ENCODE assay signal across 12 cellular contexts in the genomic region with DNA sequence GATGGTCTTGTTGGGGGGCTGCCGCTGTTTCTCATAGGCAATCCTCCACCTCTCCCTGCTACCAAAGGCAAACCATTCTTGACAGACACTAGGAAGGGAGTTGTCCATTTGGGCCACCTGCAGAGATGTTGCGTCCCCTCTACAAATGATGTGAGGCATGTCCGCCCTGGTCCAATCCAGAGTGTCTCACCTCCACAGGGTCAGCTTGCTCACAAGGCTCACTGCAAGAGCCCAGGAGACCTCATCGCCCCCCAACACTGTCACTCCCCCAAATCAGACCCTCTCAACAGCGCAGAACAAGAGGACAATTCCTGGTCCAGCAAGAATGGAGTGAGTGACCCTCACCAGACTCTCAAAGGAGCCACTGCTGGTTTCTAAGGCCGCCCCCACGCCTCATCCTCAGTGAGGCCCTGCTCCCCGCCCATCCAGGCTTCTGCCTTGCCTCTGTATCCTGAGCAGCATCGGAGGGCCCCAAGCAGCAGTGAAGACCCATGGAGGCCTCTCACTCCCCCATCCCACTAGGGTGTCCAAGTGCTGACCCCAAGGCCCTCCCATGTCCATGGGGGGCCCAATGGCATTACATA. TPM values are rescaled to one million over a fixed set of nuclear protein-coding genes. Genes with fewer than 3 reads are reported as not detected.
DNase-seq lines count a peak whose midpoint lies in the region; ATAC-seq and TF ChIP-seq lines count a peak whose summit lies in the region.
"Had no signal": no experiment of that assay in that cellular context is flagged by ENCODE, and none has a peak within 500 bp of the region (broad histone marks: within the 10 kb centered on the region; RNA-seq: fewer than 3 reads in every experiment).

No MANE protein-coding gene starts in this region.

- TF ChIP-seq CTCF in H9 (conservative IDR thresholded peaks at IDR 0.05) (no peak), omental fat pad (IDR thresholded peaks at IDR 0.05) (no peak)

- H3K4me3 Mint-ChIP-seq in CD4-positive, alpha-beta memory T cell = peak overlapping the region in 6 of 8 donors; percentile 80 to 91 (median 85)
- no peak overlapping the region for H3K4me3 Mint-ChIP-seq in H9
- peak overlapping the region; percentile 79 for H3K4me3 Mint-ChIP-seq in activated naive CD8-positive, alpha-beta T cell treated with anti-CD3 and anti-CD28 coated beads, Interleukin-2, amount 10 ng/mL, durations not matched to agents 7 days and 5 days

- no peak overlapping the region for H2BK15ac ChIP-seq in H9 (ENCODE audit: low read depth, low read length)
- no peak overlapping the region for H2BK15ac ChIP-seq in neuronal stem cell (ENCODE audit: low read length)

- H2AK5ac ChIP-seq in H9 (ENCODE audit: insufficient read length, low read length) (no peak overlapping the region), neuronal stem cell (ENCODE audit: low read depth, low read length) (no peak overlapping the region)

- no peak for DNase-seq in CD4-positive, alpha-beta memory T cell
- DNase-seq in H9 = no peak
- DNase-seq in activated naive CD8-positive, alpha-beta T cell treated with anti-CD3 and anti-CD28 coated beads, Interleukin-2, amount 10 ng/mL, durations not matched to agents 7 days and 5 days = no peak
- no peak for DNase-seq in neuronal stem cell (ENCODE audit: low spot score)
- DNase-seq in NCI-H1105 treated with DMSO at 0.1 percent for 48 hours (lab: John Stamatoyannopoulos, UW) = no peak
- DNase-seq in omental fat pad (ENCODE audit: low spot score) = no peak
- DNase-seq: NCI-H187 treated with DMSO at 0.1 percent for 48 hours, NCI-H526 treated with DMSO at 0.1 percent for 48 hours had no signal

- H3K27ac ChIP-seq in CD4-positive, alpha-beta memory T cell (ENCODE audit: low read depth, low read length) = peak overlapping the region; percentile 34
- H3K27ac ChIP-seq in H9 (ENCODE audit: insufficient read length, low read depth, low read length) = no peak overlapping the region
- H3K27ac ChIP-seq in neuronal stem cell (replicated peaks; ENCODE audit: low read length) = no peak overlapping the region
- H3K27ac ChIP-seq: thoracic aorta had no signal

- no peak overlapping the region for H3T11ph ChIP-seq in H9 (ENCODE audit: low read length)

- H3K4ac ChIP-seq in H9 (ENCODE audit: low read depth, low read length) = no peak overlapping the region
- no peak overlapping the region for H3K4ac ChIP-seq in neuronal stem cell (ENCODE audit: low read length)

- peak overlapping the region; percentile 25 to 99 (median 94) for H3K27ac Mint-ChIP-seq in CD4-positive, alpha-beta memory T cell
- peak overlapping the region in 2 of 3 experiments; percentile 49 to 64; a peak in 4 of 7 replicates for H3K27ac Mint-ChIP-seq in H9
- peak overlapping the region; percentile 96 for H3K27ac Mint-ChIP-seq in activated naive CD8-positive, alpha-beta T cell treated with anti-CD3 and anti-CD28 coated beads, Interleukin-2, amount 10 ng/mL, durations not matched to agents 7 days and 5 days

- H3K4me1 ChIP-seq in CD4-positive, alpha-beta memory T cell (ENCODE audit: insufficient read depth, low read length) = peaks cover 89% of the 10 kb centered on the region
- H3K4me1 ChIP-seq in H9 (ENCODE audit: insufficient read depth, low read length) (no peaks in the 10 kb centered on the region), neuronal stem cell (ENCODE audit: control insufficient read depth in 2 of 2, insufficient read depth in 1 of 2, low read depth in 1 of 2, low read length in 2 of 2) (peaks cover 3 to 5% of the 10 kb centered on the region in 2 donors)

- H3K36me3 ChIP-seq in CD4-positive, alpha-beta memory T cell (ENCODE audit: insufficient read depth, low read length) = peaks cover 80% of the 10 kb centered on the region
- peaks cover 83 to 100% of the 10 kb centered on the region in 2 donors for H3K36me3 ChIP-seq in neuronal stem cell (replicated peaks in 1 of 2; ENCODE audit: control insufficient read depth in 2 of 2, insufficient read depth in 2 of 2, low read length in 2 of 2)

- peaks cover 0 to 1% of the 10 kb centered on the region in 2 donors for H3K27me3 Mint-ChIP-seq in CD4-positive, alpha-beta memory T cell
- H3K27me3 Mint-ChIP-seq in H9 (ENCODE audit: low read depth) = peaks cover 2% of the 10 kb centered on the region; the same call in 1 of the 2 replicates
- H3K27me3 Mint-ChIP-seq in activated naive CD8-positive, alpha-beta T cell treated with anti-CD3 and anti-CD28 coated beads, Interleukin-2, amount 10 ng/mL, durations not matched to agents 7 days and 5 days = no peaks in the 10 kb centered on the region

- H3K9me3 ChIP-seq in CD4-positive, alpha-beta memory T cell (ENCODE audit: control insufficient read depth in 1 of 2, low read length in 2 of 2) = no peaks in the 10 kb centered on the region
- H3K9me3 ChIP-seq in H9 (ENCODE audit: control insufficient read depth, low read depth, low read length) = no peaks in the 10 kb centered on the region
- no peaks in the 10 kb centered on the region for H3K9me3 ChIP-seq in neuronal stem cell (replicated peaks in 1 of 2; ENCODE audit: control insufficient read depth in 2 of 2, insufficient read depth in 1 of 2, low read depth in 1 of 2, low read length in 2 of 2)
- H3K9me3 ChIP-seq: thoracic aorta had no signal

- H3K4me2 ChIP-seq in H9 (ENCODE audit: insufficient read depth, insufficient read length, low read length) = no peak overlapping the region
- H3K4me2 ChIP-seq in neuronal stem cell (ENCODE audit: insufficient read depth, low read length, poor library complexity, severe bottlenecking) = no peak overlapping the region

- H4K5ac ChIP-seq in H9 (ENCODE audit: insufficient read length, low read depth, low read length) = no peak overlapping the region

- no peaks in the 10 kb centered on the region for H3K27me3 ChIP-seq in CD4-positive, alpha-beta memory T cell (ENCODE audit: insufficient read depth, low read length)
- no peaks in the 10 kb centered on the region for H3K27me3 ChIP-seq in H9 (ENCODE audit: insufficient read depth, low read length)
- H3K27me3 ChIP-seq in neuronal stem cell (ENCODE audit: control insufficient read depth in 3 of 3, insufficient read depth in 3 of 3, low read depth in 1 of 3, low read length in 3 of 3) = no peaks in the 10 kb centered on the region

- peaks cover 10% of the 10 kb centered on the region; the same call in 1 of the 2 replicates for H3K79me2 ChIP-seq in H9 (ENCODE audit: insufficient read depth, low read length)

- H3K9ac ChIP-seq in H9 (ENCODE audit: extremely low read depth, insufficient read length, low read length) = no peak overlapping the region
- no peak overlapping the region for H3K9ac ChIP-seq in neuronal stem cell (ENCODE audit: low read depth, low read length, poor library complexity)

- peaks cover 0 to 14% (median 0%) of the 10 kb centered on the region in 8 donors for H3K9me3 Mint-ChIP-seq in CD4-positive, alpha-beta memory T cell
- H3K9me3 Mint-ChIP-seq in H9 = no peaks in the 10 kb centered on the region; a peak in 1 of 5 replicates
- H3K9me3 Mint-ChIP-seq in activated naive CD8-positive, alpha-beta T cell treated with anti-CD3 and anti-CD28 coated beads, Interleukin-2, amount 10 ng/mL, durations not matched to agents 7 days and 5 days = no peaks in the 10 kb centered on the region
- H3K9me3 Mint-ChIP-seq: brain had no signal

- peaks cover 78 to 88% of the 10 kb centered on the region in 2 donors for H3K36me3 Mint-ChIP-seq in CD4-positive, alpha-beta memory T cell
- H3K36me3 Mint-ChIP-seq in H9 (ENCODE audit: insufficient read depth in 1 of 3, low read depth in 3 of 3) = peaks cover 89 to 100% (median 99%) of the 10 kb centered on the region in 3 experiments
- peaks cover 66% of the 10 kb centered on the region for H3K36me3 Mint-ChIP-seq in activated naive CD8-positive, alpha-beta T cell treated with anti-CD3 and anti-CD28 coated beads, Interleukin-2, amount 10 ng/mL, durations not matched to agents 7 days and 5 days

- H3K23ac ChIP-seq in H9 (ENCODE audit: insufficient read length, low read depth, low read length) (no peak overlapping the region), neuronal stem cell (ENCODE audit: low read depth, low read length, poor library complexity) (no peak overlapping the region)

- H3K4me1 Mint-ChIP-seq in CD4-positive, alpha-beta memory T cell = peaks cover 46 to 92% (median 74%) of the 10 kb centered on the region in 4 donors
- H3K4me1 Mint-ChIP-seq in H9 = peaks cover 15 to 16% of the 10 kb centered on the region in 2 experiments
- peaks cover 53% of the 10 kb centered on the region for H3K4me1 Mint-ChIP-seq in activated naive CD8-positive, alpha-beta T cell treated with anti-CD3 and anti-CD28 coated beads, Interleukin-2, amount 10 ng/mL, durations not matched to agents 7 days and 5 days

- H3K4me3 ChIP-seq in CD4-positive, alpha-beta memory T cell (ENCODE audit: low read length in 2 of 2) = no peak overlapping the region
- no peak overlapping the region for H3K4me3 ChIP-seq in neuronal stem cell (ENCODE audit: low read length in 2 of 2)
- H3K4me3 ChIP-seq: thoracic aorta had no signal

- no peak for ATAC-seq in activated naive CD8-positive, alpha-beta T cell treated with anti-CD3 and anti-CD28 coated beads, Interleukin-2, amount 10 ng/mL, durations not matched to agents 7 days and 5 days (ENCODE audit: low read depth)
- ATAC-seq in omental fat pad (ENCODE audit: low FRiP score) (no peak), HG03342 (IDR thresholded peaks at IDR 0.05; ENCODE audit: unreplicated experiment) (no peak)

- H4K91ac ChIP-seq in H9 (ENCODE audit: insufficient read length, low read depth, low read length) = no peak overlapping the region
- H4K91ac ChIP-seq in neuronal stem cell (ENCODE audit: low read depth, low read length, poor library complexity) = no peak overlapping the region

- H2BK5ac ChIP-seq in H9 (ENCODE audit: insufficient read length, low read length) (no peak overlapping the region), neuronal stem cell (ENCODE audit: low read length) (peak overlapping the region; percentile 13)

- POLR2A ChIA-PET in CD4-positive, alpha-beta memory T cell (lab: Charles Lee; ENCODE audit: partially characterized antibody) = interaction anchor here (1.2 to 1.7 kb wide), 4 partner anchors 11 to 109 kb away, joined by 3 to 11 read pairs (median 7); a partner anchor contains a TSS
- POLR2A ChIA-PET in activated naive CD8-positive, alpha-beta T cell treated with anti-CD3 and anti-CD28 coated beads, Interleukin-2, amount 10 ng/mL, durations not matched to agents 7 days and 5 days (lab: Charles Lee) = interaction anchor here (1.5 to 3.6 kb wide), 4 partner anchors 9 to 35 kb away, joined by 5 to 55 read pairs (median 24); a partner anchor contains a TSS

- H3K23me2 ChIP-seq in H9 (ENCODE audit: insufficient read length, low read depth, low read length, poor library complexity, severe bottlenecking) = no peaks in the 10 kb centered on the region

- no peak overlapping the region for H3K56ac ChIP-seq in H9 (ENCODE audit: insufficient read length, low read depth, low read length)

- WGBS in H9 (ENCODE audit: extremely low coverage, insufficient read length, low lambda C conversion rate) = no CpG with 5 or more reads among the region's 9 CpGs
- no CpG with 5 or more reads among the region's 9 CpGs for WGBS in neuronal stem cell (ENCODE audit: extremely low coverage in 2 of 2, insufficient read length in 2 of 2, insufficient replicate concordance in 1 of 2), 2 donors

- no peak overlapping the region for H2BK120ac ChIP-seq in H9 (ENCODE audit: low read depth, low read length, poor library complexity, severe bottlenecking)
- no peak overlapping the region for H2BK120ac ChIP-seq in neuronal stem cell (ENCODE audit: low read depth, low read length)

- no peak overlapping the region for H2AFZ ChIP-seq in H9 (ENCODE audit: low read length)
- no peak overlapping the region for H2AFZ ChIP-seq in neuronal stem cell (ENCODE audit: low read length)

- peaks cover 8% of the 10 kb centered on the region for H3K79me1 ChIP-seq in H9 (ENCODE audit: insufficient read depth, low read depth, low read length, poor library complexity, severe bottlenecking)
- H3K79me1 ChIP-seq in neuronal stem cell (ENCODE audit: low read depth, low read length) = peaks cover 12% of the 10 kb centered on the region

- CTCF ChIA-PET in CD4-positive, alpha-beta memory T cell (lab: Charles Lee; ENCODE audit: partially characterized antibody) = interaction anchor here (1.1 to 2.7 kb wide), 4 partner anchors 12 to 87 kb away, joined by 3 to 16 read pairs (median 8); a partner anchor contains a TSS

- H4K20me1 ChIP-seq in H9 (ENCODE audit: control insufficient read depth, insufficient read depth, insufficient read length) = peaks cover 4% of the 10 kb centered on the region

- no peak overlapping the region for H2BK20ac ChIP-seq in H9 (ENCODE audit: low read depth, low read length, poor library complexity, severe bottlenecking)

- H3K18ac ChIP-seq in H9 (ENCODE audit: insufficient read length, low read depth, low read length) (no peak overlapping the region), neuronal stem cell (ENCODE audit: low read length) (no peak overlapping the region)

- intact Hi-C loops in CD4-positive, alpha-beta memory T cell (cut with micrococcal nuclease) = no loop called here

- H2BK12ac ChIP-seq in H9 (ENCODE audit: insufficient read length, low read depth, low read length) (no peak overlapping the region), neuronal stem cell (ENCODE audit: low read length) (no peak overlapping the region)

- no peak overlapping the region for H3K14ac ChIP-seq in H9 (ENCODE audit: insufficient read depth, low read length)
- H3K14ac ChIP-seq in neuronal stem cell (ENCODE audit: low read length) = no peak overlapping the region

- H4K8ac ChIP-seq in H9 (replicated peaks; ENCODE audit: insufficient read length, low read depth, low read length) = no peak overlapping the region
- no peak overlapping the region for H4K8ac ChIP-seq in neuronal stem cell (ENCODE audit: low read depth, low read length)

RNA-seq across cellular contexts. Expression of a gene that starts 6.5 kb away (rescaled TPM):
- 100 to 1,000 TPM; 329 to 351 TPM for total RNA-seq in CD4-positive, alpha-beta memory T cell
- polyA plus RNA-seq in CD4-positive, alpha-beta memory T cell = 10 to 100 TPM; 15.2 to 76.0 TPM
- total RNA-seq in H9 (2021) (704 and 710 TPM in 2 replicates), omental fat pad (100 to 1,000 TPM; 138 to 180 (median 169) TPM)
- total RNA-seq in activated naive CD8-positive, alpha-beta T cell treated with anti-CD3 and anti-CD28 coated beads, Interleukin-2, amount 10 ng/mL, durations not matched to agents 7 days and 5 days = 100 to 1,000 TPM; 441 to 455 TPM
- polyA plus RNA-seq in neuronal stem cell (2013, experiment 1 of 2) = 340 TPM
- polyA plus RNA-seq in neuronal stem cell (2013, experiment 2 of 2) = 361 TPM

RNA-seq across cellular contexts. Expression of a gene that starts 11.7 kb away (rescaled TPM):
- 100 to 1,000 TPM; 135 to 143 TPM for total RNA-seq in CD4-positive, alpha-beta memory T cell
- polyA plus RNA-seq in CD4-positive, alpha-beta memory T cell = 100 to 1,000 TPM; 245 to 294 TPM
- total RNA-seq in H9 (2021) (141 and 145 TPM in 2 replicates), omental fat pad (100 to 1,000 TPM; 101 to 145 (median 128) TPM)
- total RNA-seq in activated naive CD8-positive, alpha-beta T cell treated with anti-CD3 and anti-CD28 coated beads, Interleukin-2, amount 10 ng/mL, durations not matched to agents 7 days and 5 days = 100 to 1,000 TPM; 184 TPM
- polyA plus RNA-seq in neuronal stem cell (2013, experiment 1 of 2) = 153 TPM
- polyA plus RNA-seq in neuronal stem cell (2013, experiment 2 of 2) = 162 TPM

RNA-seq across cellular contexts. Expression of a gene that starts 30.5 kb away (rescaled TPM):
- total RNA-seq in CD4-positive, alpha-beta memory T cell = 1 to 10 TPM; 4.7 to 6.1 TPM
- not detected for polyA plus RNA-seq in CD4-positive, alpha-beta memory T cell
- total RNA-seq in H9 (2021) (0.37 and 0.68 TPM in 2 replicates), omental fat pad (1 to 10 TPM in 1 of 4 donors, under 1 TPM in 1, not detected in 2; 0.46 to 1.6 TPM)
- total RNA-seq in activated naive CD8-positive, alpha-beta T cell treated with anti-CD3 and anti-CD28 coated beads, Interleukin-2, amount 10 ng/mL, durations not matched to agents 7 days and 5 days = 1 to 10 TPM; 3.8 to 4.0 TPM
- 0.36 TPM for polyA plus RNA-seq in neuronal stem cell (2013, experiment 1 of 2)
- 0.42 TPM for polyA plus RNA-seq in neuronal stem cell (2013, experiment 2 of 2)
- total RNA-seq: kidney epithelial cell had no signal

RNA-seq across cellular contexts. Expression of a gene that starts 34.8 kb away (rescaled TPM):
- total RNA-seq in CD4-positive, alpha-beta memory T cell = 10 to 100 TPM; 64.4 to 65.9 TPM
- polyA plus RNA-seq in CD4-positive, alpha-beta memory T cell = 10 to 100 TPM; 20.9 to 53.3 TPM
- total RNA-seq in H9 (2021) (6.4 and 7.3 TPM in 2 replicates), omental fat pad (10 to 100 TPM in 1 of 4 donors, 1 to 10 TPM in 3; 5.3 to 10.4 (median 7.1) TPM)
- total RNA-seq in activated naive CD8-positive, alpha-beta T cell treated with anti-CD3 and anti-CD28 coated beads, Interleukin-2, amount 10 ng/mL, durations not matched to agents 7 days and 5 days = 10 to 100 TPM; 71.3 to 74.2 TPM
- 6.6 TPM for polyA plus RNA-seq in neuronal stem cell (2013, experiment 1 of 2)
- 6.7 TPM for polyA plus RNA-seq in neuronal stem cell (2013, experiment 2 of 2)

RNA-seq across cellular contexts. Expression of a gene that starts 54.3 kb away (rescaled TPM):
- not detected for total RNA-seq in CD4-positive, alpha-beta memory T cell
- not detected for polyA plus RNA-seq in CD4-positive, alpha-beta memory T cell
- 0.90 and 1.4 TPM in 2 replicates for total RNA-seq in H9 (2021)
- not detected for total RNA-seq in activated naive CD8-positive, alpha-beta T cell treated with anti-CD3 and anti-CD28 coated beads, Interleukin-2, amount 10 ng/mL, durations not matched to agents 7 days and 5 days
- not detected for polyA plus RNA-seq in neuronal stem cell (2013, experiment 1 of 2)
- not detected for polyA plus RNA-seq in neuronal stem cell (2013, experiment 2 of 2)
- total RNA-seq in omental fat pad = not detected
- total RNA-seq: kidney epithelial cell had no signal

Comparison
In these comparisons a context has a peak if more than half of its experiments do, and no peak if none do; other contexts are left out.
1. H3K4me3 Mint-ChIP-seq: peak in CD4-positive, alpha-beta memory T cell (6 of 8) and activated naive CD8-positive, alpha-beta T cell treated with anti-CD3 and anti-CD28 coated beads, Interleukin-2, amount 10 ng/mL, durations not matched to agents 7 days and 5 days (single experiment); none in H9 (0 of 2).
2. Peak in every context shown above with its lines, with median percentiles within 50 percentile points of each other: H3K27ac Mint-ChIP-seq.